ENCODE assay signal across 8 cellular contexts in genomic region chr12:52005903-52006703, GRCh38. TPM values are rescaled to one million over a fixed set of nuclear protein-coding genes. Genes with fewer than 3 reads are reported as not detected.
A peak's percentile ranks its signal among the peaks of the same experiment; 100 is the strongest.
DNase-seq lines count a peak whose midpoint lies in the region; ATAC-seq and TF ChIP-seq lines count a peak whose summit lies in the region.

No MANE protein-coding gene starts in this region.

- peak overlapping the region; percentile 52 for H3K4me3 ChIP-seq in HFF-Myc (replicated peaks; ENCODE audit: low read depth, low read length)
- H3K4me3 ChIP-seq in duodenal mucosa (ENCODE audit: low read depth in 1 of 2, low read length in 2 of 2) = peak overlapping the region; percentile 44 to 49

- no peak for TF ChIP-seq CTCF in HFF-Myc (IDR thresholded peaks at IDR 0.05; ENCODE audit: low read depth, low read length, missing control alignments)
- TF ChIP-seq CTCF in RWPE1 (conservative IDR thresholded peaks at IDR 0.05; ENCODE audit: low read depth) = no peak

- POLR2A ChIA-PET in RWPE1 (lab: Yijun Ruan, JAX; ENCODE audit: low non-redundant PET) = no interaction called here

- no peaks in the 10 kb centered on the region for H3K9me3 ChIP-seq in duodenal mucosa (ENCODE audit: control insufficient read depth in 1 of 2, low read length in 2 of 2)

- H3K4me1 ChIP-seq in duodenal mucosa (ENCODE audit: control insufficient read depth in 1 of 2, insufficient read depth in 2 of 2, low read length in 2 of 2) = peaks cover 0 to 34% of the 10 kb centered on the region in 2 donors

- H3K36me3 ChIP-seq in duodenal mucosa (ENCODE audit: control insufficient read depth in 1 of 2, insufficient read depth in 2 of 2, low read length in 2 of 2) = no peaks in the 10 kb centered on the region

- H3K9ac ChIP-seq in duodenal mucosa (ENCODE audit: low read depth in 1 of 2, low read length in 2 of 2) = no peak overlapping the region

- peak; percentile 72 for ATAC-seq in GM18502 (IDR thresholded peaks at IDR 0.05; ENCODE audit: poor library complexity, unreplicated experiment)

- H3K27me3 ChIP-seq in duodenal mucosa (ENCODE audit: control insufficient read depth in 1 of 2, insufficient read depth in 2 of 2, low read length in 2 of 2) = peaks cover 19 to 20% of the 10 kb centered on the region in 2 donors

- CTCF ChIA-PET in RWPE1 (lab: Yijun Ruan, JAX) = interaction anchor here (0.6 to 4.9 kb wide), 5 partner anchors 13 to 110 kb away, joined by 3 to 75 read pairs (median 4); no protein-coding TSS in a partner anchor

- H3K27ac ChIP-seq in duodenal mucosa (ENCODE audit: low read depth, low read length) (no peak overlapping the region), RWPE1 (no peak overlapping the region)

- DNase-seq in HFF-Myc (ENCODE audit: extremely low read depth, low read depth) (no peak), NOMO-1 (lab: John Stamatoyannopoulos, UW; ENCODE audit: unreplicated experiment in 2 of 2) (peak; percentile 87 to 93), mucosa of gallbladder (ENCODE audit: low spot score) (peak; percentile 61), NCI-H1436 (lab: John Stamatoyannopoulos, UW) (no peak), EL (no peak), RWPE1 (ENCODE audit: low spot score) (no peak)

RNA-seq across cellular contexts. Expression of gene TAMALIN, which starts 0.6 kb away (rescaled TPM):
- 23.9 TPM for total RNA-seq in mucosa of gallbladder

RNA-seq across cellular contexts. Expression of gene NR4A1, which starts 45.1 kb away (rescaled TPM):
- 131 TPM for total RNA-seq in mucosa of gallbladder

RNA-seq across cellular contexts. Expression of gene ACVR1B, which starts 54.6 kb away (rescaled TPM):
- 49.8 TPM for total RNA-seq in mucosa of gallbladder

Comparison
In these comparisons a context has a peak if more than half of its experiments do, and no peak if none do; other contexts are left out.
1. DNase-seq: peak in NOMO-1 (2 of 2) and mucosa of gallbladder (single experiment); none in HFF-Myc (single experiment), NCI-H1436 (single experiment), EL (single experiment) and RWPE1 (single experiment).